In the genomic region with DNA sequence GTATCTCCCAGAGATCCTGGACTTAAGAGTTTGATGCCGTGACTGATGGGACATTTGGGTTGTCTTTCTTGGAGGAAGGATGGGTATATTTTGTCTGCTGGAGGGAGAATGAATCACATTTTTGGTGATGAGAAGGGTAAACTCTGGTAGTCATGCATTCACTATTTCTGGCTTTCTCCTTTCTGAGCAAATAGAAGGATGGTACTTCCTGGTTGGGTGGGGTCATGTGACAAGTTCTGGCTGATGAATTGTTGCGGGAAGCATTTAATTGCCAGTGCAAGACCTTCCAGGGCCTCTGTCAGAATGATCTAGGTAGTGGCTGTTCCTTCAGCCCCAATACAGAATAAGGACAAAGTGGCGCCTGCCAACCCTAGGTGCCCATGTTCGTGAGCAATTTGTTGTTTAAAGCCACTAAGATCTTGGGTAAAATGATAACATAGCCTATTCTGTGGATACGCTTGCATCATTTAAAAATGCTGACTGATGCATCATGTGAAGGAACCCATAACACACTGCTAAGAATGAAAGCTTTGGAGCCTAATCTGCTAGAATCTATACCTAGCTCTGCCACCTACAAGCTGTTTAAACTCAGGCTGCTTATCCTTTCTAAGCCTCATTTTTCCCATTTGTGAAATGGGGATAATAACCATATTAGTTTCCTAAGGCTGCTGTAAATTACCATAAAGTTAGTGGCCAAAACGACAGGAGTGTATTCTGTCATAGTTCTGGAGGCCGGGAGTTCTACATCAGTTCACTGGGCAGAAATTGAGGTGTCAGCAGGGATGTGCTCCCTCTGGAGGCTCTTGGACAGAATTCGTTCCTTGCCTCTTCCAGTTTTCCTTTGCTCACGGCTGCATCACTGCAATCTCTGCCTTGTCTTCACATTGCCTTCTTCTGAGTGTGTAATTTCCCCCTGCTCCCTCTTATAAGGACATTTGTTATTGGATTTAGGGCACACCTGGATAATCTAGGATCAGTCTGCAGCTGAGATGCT, we compare ENCODE assay signal across 1 cellular context.
A peak's percentile ranks its signal among the peaks of the same experiment; 100 is the strongest.
TF ChIP-seq lines count a peak whose summit lies in the region.

No MANE protein-coding gene starts in this region.

TF ChIP-seq in K562, 482 proteins besides CTCF, POLR2A, EP300 and RAD21 (continued from another document):
- TF ChIP-seq, protein P1, sequence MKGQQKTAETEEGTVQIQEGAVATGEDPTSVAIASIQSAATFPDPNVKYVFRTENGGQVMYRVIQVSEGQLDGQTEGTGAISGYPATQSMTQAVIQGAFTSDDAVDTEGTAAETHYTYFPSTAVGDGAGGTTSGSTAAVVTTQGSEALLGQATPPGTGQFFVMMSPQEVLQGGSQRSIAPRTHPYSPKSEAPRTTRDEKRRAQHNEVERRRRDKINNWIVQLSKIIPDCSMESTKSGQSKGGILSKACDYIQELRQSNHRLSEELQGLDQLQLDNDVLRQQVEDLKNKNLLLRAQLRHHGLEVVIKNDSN (CRISPR knock-in tag; IDR thresholded peaks at IDR 0.05), result 0 out of 2 replicates have a peak, but pooled peaks have one; percentile 14
- TF ChIP-seq, protein P2, sequence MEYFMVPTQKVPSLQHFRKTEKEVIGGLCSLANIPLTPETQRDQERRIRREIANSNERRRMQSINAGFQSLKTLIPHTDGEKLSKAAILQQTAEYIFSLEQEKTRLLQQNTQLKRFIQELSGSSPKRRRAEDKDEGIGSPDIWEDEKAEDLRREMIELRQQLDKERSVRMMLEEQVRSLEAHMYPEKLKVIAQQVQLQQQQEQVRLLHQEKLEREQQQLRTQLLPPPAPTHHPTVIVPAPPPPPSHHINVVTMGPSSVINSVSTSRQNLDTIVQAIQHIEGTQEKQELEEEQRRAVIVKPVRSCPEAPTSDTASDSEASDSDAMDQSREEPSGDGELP (CRISPR knock-in tag; IDR thresholded peaks at IDR 0.05; ENCODE audit: borderline replicate concordance), result no peak
- TF ChIP-seq CHD4 (IDR thresholded peaks at IDR 0.05; ENCODE audit: insufficient read depth, insufficient replicate concordance, low read depth, low read length, poor library complexity, severe bottlenecking) (no peak), ZBTB8A (IDR thresholded peaks at IDR 0.05; ENCODE audit: partially characterized antibody) (no peak), SMARCB1 (IDR thresholded peaks at IDR 0.05; ENCODE audit: insufficient read length, low read depth) (no peak), ZNF316 (IDR thresholded peaks at IDR 0.05) (peak; percentile 76), MEIS2 (IDR thresholded peaks at IDR 0.05; ENCODE audit: partially characterized antibody) (peak; percentile 14), LCOR (CRISPR knock-in tag; IDR thresholded peaks at IDR 0.05) (no peak), TAF15 (IDR thresholded peaks at IDR 0.05; ENCODE audit: low read depth, low read length) (no peak), SMAD1 (IDR thresholded peaks at IDR 0.05; ENCODE audit: low read depth, low read length, partially characterized antibody) (no peak), ETV6 (IDR thresholded peaks at IDR 0.05; ENCODE audit: borderline replicate concordance in 1 of 2, low read depth in 2 of 2, low read length in 1 of 2) (no peak), ETV6 (CRISPR knock-in tag; IDR thresholded peaks at IDR 0.05; ENCODE audit: borderline replicate concordance) (no peak), NCOA4 (IDR thresholded peaks at IDR 0.05; ENCODE audit: partially characterized antibody) (no peak), TRIM28 (IDR thresholded peaks at IDR 0.05) (no peak; the same call in 1 of the 2 replicates), COPS2 (conservative IDR thresholded peaks at IDR 0.05) (no peak), MAFG (tag; conservative IDR thresholded peaks at IDR 0.05) (peak; percentile 60), MTF1 (CRISPR knock-in tag; IDR thresholded peaks at IDR 0.05; ENCODE audit: borderline replicate concordance) (no peak), KDM1A (IDR thresholded peaks at IDR 0.05) (peak; percentile 11 to 34; a peak in 1 of 4 replicates), TOE1 (IDR thresholded peaks at IDR 0.05; ENCODE audit: borderline replicate concordance) (peak; percentile 73; the same call in 1 of the 2 replicates), TOE1 (CRISPR knock-in tag; IDR thresholded peaks at IDR 0.05; ENCODE audit: borderline replicate concordance, low read depth) (no peak), ZNF695 (CRISPR knock-in tag; IDR thresholded peaks at IDR 0.05) (no peak), RCOR1 (IDR thresholded peaks at IDR 0.05; ENCODE audit: borderline replicate concordance in 1 of 2, low read depth in 2 of 2, low read length in 2 of 2) (0 out of 4 replicates have a peak, but pooled peaks of 1 of the 2 experiments have one; percentile 23), CBX3 (IDR thresholded peaks at IDR 0.05; ENCODE audit: borderline replicate concordance in 1 of 2, low read length in 2 of 2) (0 out of 3 replicates have a peak, but pooled peaks of 1 of the 2 experiments have one; percentile 18), ZC3H11A (IDR thresholded peaks at IDR 0.05; ENCODE audit: low read depth, low read length) (no peak), CHD1 (IDR thresholded peaks at IDR 0.05; ENCODE audit: low read length) (no peak), MCM5 (IDR thresholded peaks at IDR 0.05; ENCODE audit: low read depth) (no peak), YBX1 (IDR thresholded peaks at IDR 0.05) (no peak), BACH1 (tag; IDR thresholded peaks at IDR 0.05) (0 out of 2 replicates have a peak, but pooled peaks have one; percentile 21), SAFB2 (IDR thresholded peaks at IDR 0.05; ENCODE audit: borderline replicate concordance, low read depth, low read length, severe bottlenecking) (no peak), HNRNPL (IDR thresholded peaks at IDR 0.05; ENCODE audit: low read depth, low read length) (no peak)
- TF ChIP-seq, protein P3, sequence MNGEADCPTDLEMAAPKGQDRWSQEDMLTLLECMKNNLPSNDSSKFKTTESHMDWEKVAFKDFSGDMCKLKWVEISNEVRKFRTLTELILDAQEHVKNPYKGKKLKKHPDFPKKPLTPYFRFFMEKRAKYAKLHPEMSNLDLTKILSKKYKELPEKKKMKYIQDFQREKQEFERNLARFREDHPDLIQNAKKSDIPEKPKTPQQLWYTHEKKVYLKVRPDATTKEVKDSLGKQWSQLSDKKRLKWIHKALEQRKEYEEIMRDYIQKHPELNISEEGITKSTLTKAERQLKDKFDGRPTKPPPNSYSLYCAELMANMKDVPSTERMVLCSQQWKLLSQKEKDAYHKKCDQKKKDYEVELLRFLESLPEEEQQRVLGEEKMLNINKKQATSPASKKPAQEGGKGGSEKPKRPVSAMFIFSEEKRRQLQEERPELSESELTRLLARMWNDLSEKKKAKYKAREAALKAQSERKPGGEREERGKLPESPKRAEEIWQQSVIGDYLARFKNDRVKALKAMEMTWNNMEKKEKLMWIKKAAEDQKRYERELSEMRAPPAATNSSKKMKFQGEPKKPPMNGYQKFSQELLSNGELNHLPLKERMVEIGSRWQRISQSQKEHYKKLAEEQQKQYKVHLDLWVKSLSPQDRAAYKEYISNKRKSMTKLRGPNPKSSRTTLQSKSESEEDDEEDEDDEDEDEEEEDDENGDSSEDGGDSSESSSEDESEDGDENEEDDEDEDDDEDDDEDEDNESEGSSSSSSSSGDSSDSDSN (IDR thresholded peaks at IDR 0.05; ENCODE audit: borderline replicate concordance in 1 of 2, low read depth in 2 of 2, low read length in 2 of 2), result no peak
- TF ChIP-seq, protein P4, sequence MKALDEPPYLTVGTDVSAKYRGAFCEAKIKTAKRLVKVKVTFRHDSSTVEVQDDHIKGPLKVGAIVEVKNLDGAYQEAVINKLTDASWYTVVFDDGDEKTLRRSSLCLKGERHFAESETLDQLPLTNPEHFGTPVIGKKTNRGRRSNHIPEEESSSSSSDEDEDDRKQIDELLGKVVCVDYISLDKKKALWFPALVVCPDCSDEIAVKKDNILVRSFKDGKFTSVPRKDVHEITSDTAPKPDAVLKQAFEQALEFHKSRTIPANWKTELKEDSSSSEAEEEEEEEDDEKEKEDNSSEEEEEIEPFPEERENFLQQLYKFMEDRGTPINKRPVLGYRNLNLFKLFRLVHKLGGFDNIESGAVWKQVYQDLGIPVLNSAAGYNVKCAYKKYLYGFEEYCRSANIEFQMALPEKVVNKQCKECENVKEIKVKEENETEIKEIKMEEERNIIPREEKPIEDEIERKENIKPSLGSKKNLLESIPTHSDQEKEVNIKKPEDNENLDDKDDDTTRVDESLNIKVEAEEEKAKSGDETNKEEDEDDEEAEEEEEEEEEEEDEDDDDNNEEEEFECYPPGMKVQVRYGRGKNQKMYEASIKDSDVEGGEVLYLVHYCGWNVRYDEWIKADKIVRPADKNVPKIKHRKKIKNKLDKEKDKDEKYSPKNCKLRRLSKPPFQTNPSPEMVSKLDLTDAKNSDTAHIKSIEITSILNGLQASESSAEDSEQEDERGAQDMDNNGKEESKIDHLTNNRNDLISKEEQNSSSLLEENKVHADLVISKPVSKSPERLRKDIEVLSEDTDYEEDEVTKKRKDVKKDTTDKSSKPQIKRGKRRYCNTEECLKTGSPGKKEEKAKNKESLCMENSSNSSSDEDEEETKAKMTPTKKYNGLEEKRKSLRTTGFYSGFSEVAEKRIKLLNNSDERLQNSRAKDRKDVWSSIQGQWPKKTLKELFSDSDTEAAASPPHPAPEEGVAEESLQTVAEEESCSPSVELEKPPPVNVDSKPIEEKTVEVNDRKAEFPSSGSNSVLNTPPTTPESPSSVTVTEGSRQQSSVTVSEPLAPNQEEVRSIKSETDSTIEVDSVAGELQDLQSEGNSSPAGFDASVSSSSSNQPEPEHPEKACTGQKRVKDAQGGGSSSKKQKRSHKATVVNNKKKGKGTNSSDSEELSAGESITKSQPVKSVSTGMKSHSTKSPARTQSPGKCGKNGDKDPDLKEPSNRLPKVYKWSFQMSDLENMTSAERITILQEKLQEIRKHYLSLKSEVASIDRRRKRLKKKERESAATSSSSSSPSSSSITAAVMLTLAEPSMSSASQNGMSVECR (CRISPR knock-in tag; IDR thresholded peaks at IDR 0.05), result no peak
- TF ChIP-seq, protein P5, sequence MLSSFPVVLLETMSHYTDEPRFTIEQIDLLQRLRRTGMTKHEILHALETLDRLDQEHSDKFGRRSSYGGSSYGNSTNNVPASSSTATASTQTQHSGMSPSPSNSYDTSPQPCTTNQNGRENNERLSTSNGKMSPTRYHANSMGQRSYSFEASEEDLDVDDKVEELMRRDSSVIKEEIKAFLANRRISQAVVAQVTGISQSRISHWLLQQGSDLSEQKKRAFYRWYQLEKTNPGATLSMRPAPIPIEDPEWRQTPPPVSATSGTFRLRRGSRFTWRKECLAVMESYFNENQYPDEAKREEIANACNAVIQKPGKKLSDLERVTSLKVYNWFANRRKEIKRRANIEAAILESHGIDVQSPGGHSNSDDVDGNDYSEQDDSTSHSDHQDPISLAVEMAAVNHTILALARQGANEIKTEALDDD (IDR thresholded peaks at IDR 0.05), result no peak
- TF ChIP-seq, protein P6, sequence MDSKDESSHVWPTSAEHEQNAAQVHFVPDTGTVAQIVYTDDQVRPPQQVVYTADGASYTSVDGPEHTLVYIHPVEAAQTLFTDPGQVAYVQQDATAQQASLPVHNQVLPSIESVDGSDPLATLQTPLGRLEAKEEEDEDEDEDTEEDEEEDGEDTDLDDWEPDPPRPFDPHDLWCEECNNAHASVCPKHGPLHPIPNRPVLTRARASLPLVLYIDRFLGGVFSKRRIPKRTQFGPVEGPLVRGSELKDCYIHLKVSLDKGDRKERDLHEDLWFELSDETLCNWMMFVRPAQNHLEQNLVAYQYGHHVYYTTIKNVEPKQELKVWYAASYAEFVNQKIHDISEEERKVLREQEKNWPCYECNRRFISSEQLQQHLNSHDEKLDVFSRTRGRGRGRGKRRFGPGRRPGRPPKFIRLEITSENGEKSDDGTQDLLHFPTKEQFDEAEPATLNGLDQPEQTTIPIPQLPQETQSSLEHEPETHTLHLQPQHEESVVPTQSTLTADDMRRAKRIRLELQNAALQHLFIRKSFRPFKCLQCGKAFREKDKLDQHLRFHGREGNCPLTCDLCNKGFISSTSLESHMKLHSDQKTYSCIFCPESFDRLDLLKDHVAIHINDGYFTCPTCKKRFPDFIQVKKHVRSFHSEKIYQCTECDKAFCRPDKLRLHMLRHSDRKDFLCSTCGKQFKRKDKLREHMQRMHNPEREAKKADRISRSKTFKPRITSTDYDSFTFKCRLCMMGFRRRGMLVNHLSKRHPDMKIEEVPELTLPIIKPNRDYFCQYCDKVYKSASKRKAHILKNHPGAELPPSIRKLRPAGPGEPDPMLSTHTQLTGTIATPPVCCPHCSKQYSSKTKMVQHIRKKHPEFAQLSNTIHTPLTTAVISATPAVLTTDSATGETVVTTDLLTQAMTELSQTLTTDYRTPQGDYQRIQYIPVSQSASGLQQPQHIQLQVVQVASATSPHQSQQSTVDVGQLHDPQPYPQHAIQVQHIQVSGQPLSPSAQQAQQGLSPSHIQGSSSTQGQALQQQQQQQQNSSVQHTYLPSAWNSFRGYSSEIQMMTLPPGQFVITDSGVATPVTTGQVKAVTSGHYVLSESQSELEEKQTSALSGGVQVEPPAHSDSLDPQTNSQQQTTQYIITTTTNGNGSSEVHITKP (IDR thresholded peaks at IDR 0.05; ENCODE audit: partially characterized antibody), result no peak
- TF ChIP-seq, protein P7, sequence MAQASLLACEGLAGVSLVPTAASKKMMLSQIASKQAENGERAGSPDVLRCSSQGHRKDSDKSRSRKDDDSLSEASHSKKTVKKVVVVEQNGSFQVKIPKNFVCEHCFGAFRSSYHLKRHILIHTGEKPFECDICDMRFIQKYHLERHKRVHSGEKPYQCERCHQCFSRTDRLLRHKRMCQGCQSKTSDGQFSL (CRISPR knock-in tag; IDR thresholded peaks at IDR 0.05), result no peak
- TF ChIP-seq, protein P7 (tag; IDR thresholded peaks at IDR 0.05), result no peak
- TF ChIP-seq, protein P8, sequence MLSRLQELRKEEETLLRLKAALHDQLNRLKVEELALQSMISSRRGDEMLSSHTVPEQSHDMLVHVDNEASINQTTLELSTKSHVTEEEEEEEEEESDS (CRISPR knock-in tag; IDR thresholded peaks at IDR 0.05), result no peak
- TF ChIP-seq, protein P9, sequence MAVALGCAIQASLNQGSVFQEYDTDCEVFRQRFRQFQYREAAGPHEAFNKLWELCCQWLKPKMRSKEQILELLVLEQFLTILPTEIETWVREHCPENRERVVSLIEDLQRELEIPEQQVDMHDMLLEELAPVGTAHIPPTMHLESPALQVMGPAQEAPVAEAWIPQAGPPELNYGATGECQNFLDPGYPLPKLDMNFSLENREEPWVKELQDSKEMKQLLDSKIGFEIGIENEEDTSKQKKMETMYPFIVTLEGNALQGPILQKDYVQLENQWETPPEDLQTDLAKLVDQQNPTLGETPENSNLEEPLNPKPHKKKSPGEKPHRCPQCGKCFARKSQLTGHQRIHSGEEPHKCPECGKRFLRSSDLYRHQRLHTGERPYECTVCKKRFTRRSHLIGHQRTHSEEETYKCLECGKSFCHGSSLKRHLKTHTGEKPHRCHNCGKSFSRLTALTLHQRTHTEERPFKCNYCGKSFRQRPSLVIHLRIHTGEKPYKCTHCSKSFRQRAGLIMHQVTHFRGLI (CRISPR knock-in tag; IDR thresholded peaks at IDR 0.05), result no peak
